7 cellular contexts compared by ENCODE assay signal in genomic region chr12:101792046-101792931, GRCh38. TPM values are rescaled to one million over a fixed set of nuclear protein-coding genes. Genes with fewer than 3 reads are reported as not detected.
A peak's percentile ranks its signal among the peaks of the same experiment; 100 is the strongest.
DNase-seq lines count a peak whose midpoint lies in the region; ATAC-seq, FAIRE-seq and TF ChIP-seq lines count a peak whose summit lies in the region.

No MANE protein-coding gene starts in this region.

- no TSS peak for BruUV-seq in PC-3 (replicated peaks; lab: Mats Ljungman, UMichigan)

- peak; percentile 38 for FAIRE-seq in GM12891 (lab: Jason Lieb, UNC)

- H3K27ac Mint-ChIP-seq in osteocyte (ENCODE audit: unreplicated experiment): no peak overlapping the region

- intact Hi-C loops in PC-3 (cut with micrococcal nuclease): loop anchor here (1.0 to 2.0 kb wide), 2 partner anchors 39 to 48 kb away; partner anchors contain the start of gene GNPTAB

- CTCF ChIA-PET in PC-3 (lab: Charles Lee): interaction anchor here (0.6 to 1.6 kb wide), 4 partner anchors 39 to 381 kb away, joined by 3 to 8 read pairs (median 3); partner anchors contain the start of gene GNPTAB

- no peaks in the 10 kb centered on the region for H3K27me3 ChIP-seq in PC-3 (ENCODE audit: low read length)

- POLR2A ChIA-PET in PC-3 (lab: Charles Lee; ENCODE audit: unreplicated experiment): no interaction called here

- H3K9me3 Mint-ChIP-seq in osteocyte (ENCODE audit: unreplicated experiment): no peaks in the 10 kb centered on the region

- peaks cover 17% of the 10 kb centered on the region for H3K36me3 Mint-ChIP-seq in osteocyte (ENCODE audit: unreplicated experiment)

- no peak overlapping the region for H3K4me2 ChIP-seq in PC-3 (ENCODE audit: low read length)

- no peaks in the 10 kb centered on the region for H3K9me3 ChIP-seq in PC-3 (ENCODE audit: low read length)

- H3K79me2 ChIP-seq in PC-3 (ENCODE audit: low read length): no peaks in the 10 kb centered on the region

- no peaks in the 10 kb centered on the region for H3K4me1 ChIP-seq in PC-3 (ENCODE audit: insufficient read depth, low read length)

- DNase-seq in GM12891 (ENCODE audit: insufficient read length, low spot score): no peak
- peak; percentile 20 for DNase-seq in PC-3
- DNase-seq in erythroblast (lab: John Stamatoyannopoulos, UW): peak; percentile 22 to 28
- no peak for DNase-seq in osteocyte (ENCODE audit: extremely low spot score, unreplicated experiment)
- no peak for DNase-seq in HPDE6-E6E7 (ENCODE audit: extremely low spot score)
- DNase-seq in NCI-H2029 treated with DMSO at 0.1 percent for 48 hours (lab: John Stamatoyannopoulos, UW): no peak
- no peak for DNase-seq in AML-193 (lab: John Stamatoyannopoulos, UW)

- TF ChIP-seq CTCF in PC-3 (conservative IDR thresholded peaks at IDR 0.05; ENCODE audit: low read depth, low read length) (peak; percentile 55), osteocyte (IDR thresholded peaks at IDR 0.05) (peak; percentile 32)

- TF ChIP-seq POLR2A in GM12891 (IDR thresholded peaks at IDR 0.05; ENCODE audit: low read depth, low read length) (no peak), erythroblast (IDR thresholded peaks at IDR 0.05; ENCODE audit: low read length) (no peak)

- no peaks in the 10 kb centered on the region for H3K36me3 ChIP-seq in PC-3 (ENCODE audit: low read depth, low read length)

- no peaks in the 10 kb centered on the region for H3K4me1 Mint-ChIP-seq in osteocyte (ENCODE audit: unreplicated experiment)

- no peak overlapping the region for H3K9ac ChIP-seq in PC-3 (ENCODE audit: low read length)

- no peak overlapping the region for H2AFZ ChIP-seq in PC-3 (ENCODE audit: low read length)

- no peak overlapping the region for H3K4me3 ChIP-seq in PC-3 (ENCODE audit: low read length)

- H4K20me1 ChIP-seq in PC-3 (ENCODE audit: low read length): no peaks in the 10 kb centered on the region

- H3K27me3 Mint-ChIP-seq in osteocyte (ENCODE audit: unreplicated experiment): no peaks in the 10 kb centered on the region

- no peak overlapping the region for H3K4me3 Mint-ChIP-seq in osteocyte (ENCODE audit: unreplicated experiment)

- ATAC-seq in PC-3: peak; percentile 81

- no peaks in the 10 kb centered on the region for H3K9me2 ChIP-seq in PC-3 (replicated peaks; ENCODE audit: low read length)

- H3K27ac ChIP-seq in PC-3 (ENCODE audit: low read length): no peak overlapping the region

- H3F3A ChIP-seq in PC-3 (ENCODE audit: low read length, unreplicated experiment): no peaks in the 10 kb centered on the region

TF ChIP-seq in GM12891, 5 proteins besides CTCF, POLR2A, EP300 and RAD21:
- TF ChIP-seq PAX5 (IDR thresholded peaks at IDR 0.05; ENCODE audit: insufficient read depth, low read length, severe bottlenecking) (no peak), POU2F2 (IDR thresholded peaks at IDR 0.05; ENCODE audit: low read depth, low read length) (no peak), POLR2AphosphoS5 (IDR thresholded peaks at IDR 0.05; ENCODE audit: low read depth, low read length) (no peak)
TF ChIP-seq in GM12891: peak in this region for 0.

RNA-seq across cellular contexts. Expression of gene GNPTAB, which starts 38.5 kb away (rescaled TPM):
- polyA plus RNA-seq in GM12891 (2012; ENCODE audit: low read depth, missing spikeins): 12.4 TPM
- total RNA-seq in PC-3 (2014; rRNA removed): 21.0 and 22.1 TPM in 2 replicates
- total RNA-seq in osteocyte: 25.8 and 26.8 TPM in 2 replicates

RNA-seq across cellular contexts. Expression of gene SYCP3, which starts 53.0 kb away (rescaled TPM):
- 0.31 TPM for polyA plus RNA-seq in GM12891 (2012; ENCODE audit: low read depth, missing spikeins)
- not detected in 2 replicates for total RNA-seq in PC-3 (2014; rRNA removed)
- total RNA-seq in osteocyte: not detected in 2 replicates

Comparison
In these comparisons a context has a peak if more than half of its experiments do, and no peak if none do; other contexts are left out.
1. DNase-seq: peak in PC-3 (single experiment) and erythroblast (2 of 2); none in GM12891 (single experiment), osteocyte (single experiment), HPDE6-E6E7 (single experiment), NCI-H2029 treated with DMSO at 0.1 percent for 48 hours (single experiment) and AML-193 (0 of 2).